Comparison of ENCODE assay signal across 8 cellular contexts in genomic region chrX:118945921-118946320, GRCh38. TPM values are rescaled to one million over a fixed set of nuclear protein-coding genes. Genes with fewer than 3 reads are reported as not detected.
"Had no signal": no experiment of that assay in that cellular context is flagged by ENCODE, and none has a peak within 500 bp of the region (broad histone marks: within the 10 kb centered on the region; RNA-seq: fewer than 3 reads in every experiment).

No MANE protein-coding gene starts in this region.

- H3K4me3 ChIP-seq: GM23338 had no signal

- H2AFZ ChIP-seq: GM23338 had no signal

- H3K27ac ChIP-seq: HL-60 had no signal

- H3K4me2 ChIP-seq: GM23338 had no signal

- DNase-seq: H9, HCEC 1CT, KBM-7 had no signal

- ATAC-seq: GM23338, HepG2 had no signal

RNA-seq across cellular contexts. Expression of gene LONRF3, which starts 28.5 kb away (rescaled TPM):
- polyA plus RNA-seq: GM23338, H1, IgD-negative memory B cell had no signal
